ENCODE assay signal across 15 cellular contexts in genomic region chr1:168728452-168729404, GRCh38. TPM values are rescaled to one million over a fixed set of nuclear protein-coding genes. Genes with fewer than 3 reads are reported as not detected.
DNase-seq lines count a peak whose midpoint lies in the region; ATAC-seq and TF ChIP-seq lines count a peak whose summit lies in the region.
"Had no signal": no experiment of that assay in that cellular context is flagged by ENCODE, and none has a peak within 500 bp of the region (broad histone marks: within the 10 kb centered on the region; RNA-seq: fewer than 3 reads in every experiment).

Gene DPT, minus strand, starts transcription at chr1:168729206. Its CDS starts 32 bp downstream, at chr1:168729174.

- H3K4me3 Mint-ChIP-seq in stimulated activated memory B cell treated with anti-CD40 and anti-IgM and Interleukin-4, amounts not matched to agents 10 μg/mL and 1 μg/mL and 100 μg/mL, for 72 hours = no peak within 1 kb of the TSS
- no peak within 1 kb of the TSS for H3K4me3 Mint-ChIP-seq in stimulated activated naive B cell treated with anti-CD40 and anti-IgM and Interleukin-4, amounts not matched to agents 10 μg/mL and 1 μg/mL and 100 μg/mL, for 72 hours
- H3K4me3 Mint-ChIP-seq: activated naive CD4-positive, alpha-beta T cell treated with anti-CD3 and anti-CD28 coated beads, Interleukin-2, amount 50 U/mL, for 24 hours; nephron progenitor cell had no signal

- H3K36me3 Mint-ChIP-seq in stimulated activated memory B cell treated with anti-CD40 and anti-IgM and Interleukin-4, amounts not matched to agents 10 μg/mL and 1 μg/mL and 100 μg/mL, for 72 hours = no peaks in the 10 kb centered on the region
- no peaks in the 10 kb centered on the region for H3K36me3 Mint-ChIP-seq in stimulated activated naive B cell treated with anti-CD40 and anti-IgM and Interleukin-4, amounts not matched to agents 10 μg/mL and 1 μg/mL and 100 μg/mL, for 72 hours
- H3K36me3 Mint-ChIP-seq: activated naive CD4-positive, alpha-beta T cell treated with anti-CD3 and anti-CD28 coated beads, Interleukin-2, amount 50 U/mL, for 24 hours had no signal

- H3K27ac ChIP-seq in foreskin keratinocyte = no peak within 1 kb of the TSS

- DNase-seq in EL (peak; percentile 64), cardiac fibroblast (ENCODE audit: low read depth in 2 of 2) (peak; percentile 57 to 73), left colon (no peak), SIG-M5 (lab: John Stamatoyannopoulos, UW) (no peak), foreskin keratinocyte (no peak)
- DNase-seq in stimulated activated naive B cell treated with anti-CD40 and anti-IgM and Interleukin-4, amounts not matched to agents 10 μg/mL and 1 μg/mL and 100 μg/mL, for 72 hours = no peak
- DNase-seq: activated CD8-positive, alpha-beta memory T cell treated with anti-CD3 and anti-CD28 coated beads for 24 hours; KBM-7; NCI-H2081; nephron progenitor cell; stimulated activated naive CD8-positive, alpha-beta T cell treated with anti-CD3 and anti-CD28 coated beads, Interleukin-15, Interleukin-2, amounts not matched to agents 100 U/mL and 50 U/mL, for 24 hours had no signal

- H3K4me3 ChIP-seq in cardiac fibroblast (replicated peaks in 1 of 2; ENCODE audit: low read depth in 2 of 2, low read length in 2 of 2) = no peak within 1 kb of the TSS

- H3K27me3 ChIP-seq in foreskin keratinocyte = no peaks in the 10 kb centered on the region

- H3K27me3 Mint-ChIP-seq in stimulated activated memory B cell treated with anti-CD40 and anti-IgM and Interleukin-4, amounts not matched to agents 10 μg/mL and 1 μg/mL and 100 μg/mL, for 72 hours = no peaks in the 10 kb centered on the region
- H3K27me3 Mint-ChIP-seq in stimulated activated naive B cell treated with anti-CD40 and anti-IgM and Interleukin-4, amounts not matched to agents 10 μg/mL and 1 μg/mL and 100 μg/mL, for 72 hours = no peaks in the 10 kb centered on the region

- TF ChIP-seq CTCF in cardiac fibroblast (IDR thresholded peaks at IDR 0.05; ENCODE audit: low read depth, low read length) (no peak), foreskin keratinocyte (conservative IDR thresholded peaks at IDR 0.05) (no peak)

- intact Hi-C loops in left colon (cut with DNase I, micrococcal nuclease) = no loop called here

- no peaks in the 10 kb centered on the region for H3K4me1 Mint-ChIP-seq in stimulated activated memory B cell treated with anti-CD40 and anti-IgM and Interleukin-4, amounts not matched to agents 10 μg/mL and 1 μg/mL and 100 μg/mL, for 72 hours
- no peaks in the 10 kb centered on the region for H3K4me1 Mint-ChIP-seq in stimulated activated naive B cell treated with anti-CD40 and anti-IgM and Interleukin-4, amounts not matched to agents 10 μg/mL and 1 μg/mL and 100 μg/mL, for 72 hours
- H3K4me1 Mint-ChIP-seq: activated naive CD4-positive, alpha-beta T cell treated with anti-CD3 and anti-CD28 coated beads, Interleukin-2, amount 50 U/mL, for 24 hours; nephron progenitor cell had no signal

- ATAC-seq in left colon (no peak), GM21515 (IDR thresholded peaks at IDR 0.05; ENCODE audit: unreplicated experiment) (no peak), foreskin keratinocyte (no peak)
- ATAC-seq in stimulated activated memory B cell treated with anti-CD40 and anti-IgM and Interleukin-4, amounts not matched to agents 10 μg/mL and 1 μg/mL and 100 μg/mL, for 72 hours = peak; percentile 21
- no peak for ATAC-seq in stimulated activated naive B cell treated with anti-CD40 and anti-IgM and Interleukin-4, amounts not matched to agents 10 μg/mL and 1 μg/mL and 100 μg/mL, for 72 hours (replicated peaks)
- ATAC-seq: stimulated activated naive CD8-positive, alpha-beta T cell treated with anti-CD3 and anti-CD28 coated beads, Interleukin-15, Interleukin-2, amounts not matched to agents 100 U/mL and 50 U/mL, for 24 hours had no signal

- H3K27ac Mint-ChIP-seq in stimulated activated memory B cell treated with anti-CD40 and anti-IgM and Interleukin-4, amounts not matched to agents 10 μg/mL and 1 μg/mL and 100 μg/mL, for 72 hours = no peak within 1 kb of the TSS
- no peak within 1 kb of the TSS for H3K27ac Mint-ChIP-seq in stimulated activated naive B cell treated with anti-CD40 and anti-IgM and Interleukin-4, amounts not matched to agents 10 μg/mL and 1 μg/mL and 100 μg/mL, for 72 hours
- H3K27ac Mint-ChIP-seq: activated naive CD4-positive, alpha-beta T cell treated with anti-CD3 and anti-CD28 coated beads, Interleukin-2, amount 50 U/mL, for 24 hours; nephron progenitor cell had no signal

- no peaks in the 10 kb centered on the region for H3K9me3 Mint-ChIP-seq in stimulated activated memory B cell treated with anti-CD40 and anti-IgM and Interleukin-4, amounts not matched to agents 10 μg/mL and 1 μg/mL and 100 μg/mL, for 72 hours
- no peaks in the 10 kb centered on the region for H3K9me3 Mint-ChIP-seq in stimulated activated naive B cell treated with anti-CD40 and anti-IgM and Interleukin-4, amounts not matched to agents 10 μg/mL and 1 μg/mL and 100 μg/mL, for 72 hours
- H3K9me3 Mint-ChIP-seq: activated naive CD4-positive, alpha-beta T cell treated with anti-CD3 and anti-CD28 coated beads, Interleukin-2, amount 50 U/mL, for 24 hours; nephron progenitor cell had no signal

- no peaks in the 10 kb centered on the region for H3K4me1 ChIP-seq in foreskin keratinocyte

RNA-seq across cellular contexts. Expression of gene DPT, which starts in this region (rescaled TPM):
- total RNA-seq in left colon (10 to 100 TPM; 11.1 to 30.9 TPM), foreskin keratinocyte (not detected in 2 replicates)
- not detected in 2 replicates for polyA plus RNA-seq in foreskin keratinocyte
- total RNA-seq: T-helper 2 cell treated with Interferon-gamma antibody and Interleukin-4, amounts not matched to agents 100 ng/mL and 5 ng/mL, for 36 hours had no signal

Comparison
In these comparisons a context has a peak if more than half of its experiments do, and no peak if none do; other contexts are left out.
1. RNA of gene DPT (total RNA-seq): 11.1 to 30.9 TPM in left colon; not detected in foreskin keratinocyte; every median in the first group is over 10 times any median in the second.
2. DNase-seq: peak in EL (single experiment) and cardiac fibroblast (2 of 2); none in left colon (0 of 2), SIG-M5 (single experiment), stimulated activated naive B cell treated with anti-CD40 and anti-IgM and Interleukin-4, amounts not matched to agents 10 μg/mL and 1 μg/mL and 100 μg/mL, for 72 hours (single experiment) and foreskin keratinocyte (0 of 2).